8 cellular contexts compared by ENCODE assay signal in genomic region chr16:57300387-57301125, GRCh38. TPM values are rescaled to one million over a fixed set of nuclear protein-coding genes. Genes with fewer than 3 reads are reported as not detected.
DNase-seq lines count a peak whose midpoint lies in the region; ATAC-seq, FAIRE-seq and TF ChIP-seq lines count a peak whose summit lies in the region.

No MANE protein-coding gene starts in this region.

- 5% methylated on average over 36 of the region's 36 CpGs for WGBS in right cardiac atrium
- 2% methylated on average over 36 of the region's 36 CpGs for WGBS in prostate gland

- no peaks in the 10 kb centered on the region for H3K36me3 Mint-ChIP-seq in astrocyte (ENCODE audit: low read depth, unreplicated experiment)

- H3K27ac ChIP-seq in astrocyte (ENCODE audit: low read depth, low read length) (peak overlapping the region; percentile 58), right cardiac atrium (ENCODE audit: low read length) (no peak overlapping the region), prostate gland (peak overlapping the region; percentile 86 to 87)

- intact Hi-C loops in right cardiac atrium (cut with DNase I) (loop anchor here (1.0 to 10.0 kb wide), 6 partner anchors 116 to 224 kb away; no protein-coding TSS in a partner anchor), prostate gland (cut with DNase I) (loop anchor here (1.0 to 5.0 kb wide), 2 partner anchors 117 to 237 kb away; partner anchors contain the start of gene CCDC102A)

- H3K36me3 ChIP-seq in astrocyte (ENCODE audit: insufficient read depth, low read length) (no peaks in the 10 kb centered on the region), prostate gland (no peaks in the 10 kb centered on the region)

- H3K27ac Mint-ChIP-seq in astrocyte (ENCODE audit: unreplicated experiment) = no peak overlapping the region

- peak overlapping the region; percentile 85 for H3K4me2 ChIP-seq in astrocyte (ENCODE audit: low read length)

- H3K4me3 ChIP-seq in astrocyte (ENCODE audit: insufficient read depth, low read depth, low read length) (peak overlapping the region; percentile 74), right cardiac atrium (ENCODE audit: low read length) (peak overlapping the region; percentile 43), prostate gland (peak overlapping the region; percentile 26 to 37)

- H2AFZ ChIP-seq in astrocyte (ENCODE audit: low read depth, low read length) = peak overlapping the region; percentile 70

- peak; percentile 63 for TF ChIP-seq POLR2A in prostate gland (IDR thresholded peaks at IDR 0.05)

- H3K4me3 Mint-ChIP-seq in astrocyte (ENCODE audit: unreplicated experiment) = no peak overlapping the region

- ATAC-seq in GM18498 (IDR thresholded peaks at IDR 0.05; ENCODE audit: unreplicated experiment) (peak; percentile 89), HG02970 (IDR thresholded peaks at IDR 0.05; ENCODE audit: low FRiP score, unreplicated experiment) (peak; percentile 82), right cardiac atrium (peak; percentile 92 to 96)

- H3K9me3 ChIP-seq in astrocyte (ENCODE audit: insufficient read depth, low read depth, low read length) (no peaks in the 10 kb centered on the region), right cardiac atrium (ENCODE audit: control insufficient read depth, low read length) (no peaks in the 10 kb centered on the region), prostate gland (no peaks in the 10 kb centered on the region)

- peaks cover 5% of the 10 kb centered on the region for H3K4me1 Mint-ChIP-seq in astrocyte (ENCODE audit: low read depth, unreplicated experiment)

- H3K9ac ChIP-seq in astrocyte (ENCODE audit: low read length) = peak overlapping the region; percentile 56

- FAIRE-seq in astrocyte (lab: Jason Lieb, UNC) (peak; percentile 92), urothelium cell line (lab: Jason Lieb, UNC) (peak; percentile 77)

- H3K4me1 ChIP-seq in astrocyte (ENCODE audit: insufficient read depth, low read length) (peaks cover 11% of the 10 kb centered on the region), right cardiac atrium (ENCODE audit: control insufficient read depth, insufficient read depth, low read length) (peaks cover 4% of the 10 kb centered on the region), prostate gland (replicated peaks) (no peaks in the 10 kb centered on the region)

- no peaks in the 10 kb centered on the region for H3K9me3 Mint-ChIP-seq in astrocyte (ENCODE audit: unreplicated experiment)

- H3K27me3 ChIP-seq in astrocyte (ENCODE audit: insufficient read depth, low read length) (peaks cover 2% of the 10 kb centered on the region), right cardiac atrium (ENCODE audit: control insufficient read depth, insufficient read depth) (no peaks in the 10 kb centered on the region), prostate gland (replicated peaks; ENCODE audit: insufficient read depth) (no peaks in the 10 kb centered on the region)

- no peaks in the 10 kb centered on the region for H4K20me1 ChIP-seq in astrocyte (ENCODE audit: insufficient read depth, low read length)

- DNase-seq in NCI-H187 (lab: John Stamatoyannopoulos, UW) (peak; percentile 87 to 95), T-helper 2 cell (peak; percentile 94 to 99 (median 97)), astrocyte (ENCODE audit: low read depth) (peak; percentile 90), right cardiac atrium (peak; percentile 98 to 100 (median 99)), prostate gland (ENCODE audit: low spot score) (peak; percentile 100), urothelium cell line (ENCODE audit: low spot score) (peak; percentile 96)

- no peaks in the 10 kb centered on the region for H3K79me2 ChIP-seq in astrocyte (ENCODE audit: insufficient read depth, low read length)

- no peaks in the 10 kb centered on the region for H3K27me3 Mint-ChIP-seq in astrocyte (ENCODE audit: low read depth, unreplicated experiment)

- TF ChIP-seq CTCF in astrocyte (IDR thresholded peaks at IDR 0.05; ENCODE audit: insufficient read depth, low read depth, low read length) (peak; percentile 99), prostate gland (IDR thresholded peaks at IDR 0.05) (peak; percentile 84 to 100 (median 98))

RNA-seq across cellular contexts. Expression of gene PLLP, which starts 16.1 kb away (rescaled TPM):
- total RNA-seq in astrocyte (0.14 and 0.93 TPM in 2 replicates), right cardiac atrium (10 to 100 TPM in 3 of 4 donors, 1 to 10 TPM in 1; 6.3 to 13.8 (median 11.0) TPM), prostate gland (10 to 100 TPM; 28.6 to 52.5 TPM)
- 11.8 TPM for polyA plus RNA-seq in right cardiac atrium

RNA-seq across cellular contexts. Expression of gene ARL2BP, which starts 55.5 kb away (rescaled TPM):
- total RNA-seq in astrocyte (70.9 and 71.1 TPM in 2 replicates), right cardiac atrium (10 to 100 TPM; 44.8 to 58.4 (median 52.0) TPM), prostate gland (10 to 100 TPM; 62.3 to 81.4 TPM)
- 51.6 TPM for polyA plus RNA-seq in right cardiac atrium

RNA-seq across cellular contexts. Expression of gene CCL22, which starts 58.0 kb away (rescaled TPM):
- total RNA-seq in astrocyte (not detected in 2 replicates), right cardiac atrium (under 1 TPM in 1 of 4 donors, not detected in 3; 0.11 TPM), prostate gland (under 1 TPM in 1 of 2 donors, not detected in 1; 0.51 TPM)
- not detected for polyA plus RNA-seq in right cardiac atrium
